ENCODE assay signal across 10 cellular contexts in the genomic region with DNA sequence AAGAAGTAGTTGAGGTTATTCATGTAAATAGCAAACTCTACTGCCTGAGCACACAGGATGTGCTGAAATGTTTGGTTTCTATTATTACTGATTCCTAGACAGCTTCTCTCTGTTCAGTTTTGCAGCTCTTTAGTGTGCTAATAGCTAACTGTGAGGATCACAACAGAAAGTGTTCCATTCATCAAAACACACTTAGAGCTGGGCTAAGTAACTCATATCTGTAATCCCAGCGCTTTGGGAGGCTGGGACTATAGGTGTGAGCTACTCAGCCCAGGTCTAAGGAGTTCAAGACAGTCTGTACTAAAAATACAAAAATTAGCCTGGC.
DNase-seq lines count a peak whose midpoint lies in the region; ATAC-seq and TF ChIP-seq lines count a peak whose summit lies in the region.
"Had no signal": no experiment of that assay in that cellular context is flagged by ENCODE, and none has a peak within 500 bp of the region (broad histone marks: within the 10 kb centered on the region; RNA-seq: fewer than 3 reads in every experiment).

No MANE protein-coding gene starts in this region.

- peaks cover 19% of the 10 kb centered on the region for H3K4me1 Mint-ChIP-seq in activated CD8-positive, alpha-beta memory T cell treated with anti-CD3 and anti-CD28 coated beads, Interleukin-2, amount 10 ng/mL, durations not matched to agents 7 days and 5 days

- peak overlapping the region; percentile 33; the same call in 1 of the 2 replicates for H3K27ac ChIP-seq in GM23248
- H3K27ac ChIP-seq in stomach = peak overlapping the region in 3 of 5 donors; percentile 52 to 62 (median 56)
- peak overlapping the region in 1 of 5 donors; percentile 28 for H3K27ac ChIP-seq in adrenal gland

- CTCF ChIA-PET in activated CD8-positive, alpha-beta memory T cell treated with anti-CD3 and anti-CD28 coated beads, Interleukin-2, amount 10 ng/mL, durations not matched to agents 7 days and 5 days (lab: Charles Lee) = interaction anchor here (1.1 to 1.5 kb wide), 2 partner anchors 25 to 49 kb away, joined by 3 to 4 read pairs; no protein-coding TSS in a partner anchor

- H4K20me1 ChIP-seq in GM23248 (ENCODE audit: insufficient read depth) = no peaks in the 10 kb centered on the region

- ATAC-seq in activated CD8-positive, alpha-beta memory T cell treated with anti-CD3 and anti-CD28 coated beads, Interleukin-2, amount 10 ng/mL, durations not matched to agents 7 days and 5 days = peak; percentile 52
- peak; percentile 66 for ATAC-seq in HG03439 (IDR thresholded peaks at IDR 0.05; ENCODE audit: unreplicated experiment)

- peak overlapping the region; percentile 32; the same call in 1 of the 2 replicates for H2AFZ ChIP-seq in GM23248

- no peak for TF ChIP-seq EP300 in stomach (IDR thresholded peaks at IDR 0.05)

- DNase-seq in activated CD8-positive, alpha-beta memory T cell treated with anti-CD3 and anti-CD28 coated beads, Interleukin-2, amount 10 ng/mL, durations not matched to agents 7 days and 5 days = no peak
- DNase-seq in activated CD8-positive, alpha-beta memory T cell treated with anti-CD3 and anti-CD28 coated beads, Interleukin-2, amount 50 U/mL, for 4 hours = no peak
- DNase-seq in GM23248 (no peak), stomach (no peak), adrenal gland (no peak), OCI-M2 (lab: John Stamatoyannopoulos, UW; ENCODE audit: unreplicated experiment) (no peak), AG08395 (ENCODE audit: low spot score) (no peak)
- DNase-seq: KG1 had no signal

- H3K9ac ChIP-seq in GM23248 = peak overlapping the region; percentile 1; the same call in 1 of the 2 replicates

- no peaks in the 10 kb centered on the region for H3K9me3 Mint-ChIP-seq in activated CD8-positive, alpha-beta memory T cell treated with anti-CD3 and anti-CD28 coated beads, Interleukin-2, amount 10 ng/mL, durations not matched to agents 7 days and 5 days (ENCODE audit: low read depth)

- H3K9me3 ChIP-seq in GM23248 (ENCODE audit: low read depth) (no peaks in the 10 kb centered on the region), stomach (no peaks in the 10 kb centered on the region), adrenal gland (replicated peaks in 1 of 3) (no peaks in the 10 kb centered on the region)

- H3F3A ChIP-seq in GM23248 (ENCODE audit: insufficient read depth) = peaks cover 12% of the 10 kb centered on the region; the same call in 1 of the 2 replicates

- H3K27me3 ChIP-seq in GM23248 (replicated peaks; ENCODE audit: insufficient read depth) = no peaks in the 10 kb centered on the region
- H3K27me3 ChIP-seq in stomach = no peaks in the 10 kb centered on the region
- no peaks in the 10 kb centered on the region for H3K27me3 ChIP-seq in adrenal gland

- no peak overlapping the region for H3K4me3 Mint-ChIP-seq in activated CD8-positive, alpha-beta memory T cell treated with anti-CD3 and anti-CD28 coated beads, Interleukin-2, amount 10 ng/mL, durations not matched to agents 7 days and 5 days

- no peak for TF ChIP-seq CTCF in stomach (IDR thresholded peaks at IDR 0.05)
- no peak for TF ChIP-seq CTCF in adrenal gland (IDR thresholded peaks at IDR 0.05)

- TF ChIP-seq POLR2A in stomach (IDR thresholded peaks at IDR 0.05) = no peak
- no peak for TF ChIP-seq POLR2A in adrenal gland (IDR thresholded peaks at IDR 0.05)

- no peaks in the 10 kb centered on the region for H3K36me3 ChIP-seq in GM23248 (ENCODE audit: low read depth)
- no peaks in the 10 kb centered on the region for H3K36me3 ChIP-seq in stomach
- no peaks in the 10 kb centered on the region for H3K36me3 ChIP-seq in adrenal gland (replicated peaks in 1 of 2)

- H3K27ac Mint-ChIP-seq in activated CD8-positive, alpha-beta memory T cell treated with anti-CD3 and anti-CD28 coated beads, Interleukin-2, amount 10 ng/mL, durations not matched to agents 7 days and 5 days = no peak overlapping the region
- H3K27ac Mint-ChIP-seq: activated naive CD4-positive, alpha-beta T cell treated with anti-CD3 and anti-CD28 coated beads, Interleukin-2, amount 50 U/mL, for 72 hours had no signal

- intact Hi-C loops in stomach (cut with DNase I; ENCODE audit: low total_unique reads) = no loop called here
- intact Hi-C loops in adrenal gland (cut with DNase I) = no loop called here

- WGBS in GM23248 (ENCODE audit: low coverage in 1 of 2, low lambda C conversion rate in 2 of 2, missing lambda C conversion rate in 2 of 2), 2 experiments = 91 to 94% methylated on average over 1 of the region's 1 CpG
- 75 to 83% (median 82%) methylated on average over 1 of the region's 1 CpG for WGBS in stomach, 5 donors
- WGBS in adrenal gland, 4 donors = 82 to 88% (median 85%) methylated on average over 1 of the region's 1 CpG

- no peak overlapping the region for H3K4me3 ChIP-seq in GM23248
- no peak overlapping the region for H3K4me3 ChIP-seq in stomach
- no peak overlapping the region for H3K4me3 ChIP-seq in adrenal gland

- H3K36me3 Mint-ChIP-seq in activated CD8-positive, alpha-beta memory T cell treated with anti-CD3 and anti-CD28 coated beads, Interleukin-2, amount 10 ng/mL, durations not matched to agents 7 days and 5 days = no peaks in the 10 kb centered on the region
- H3K36me3 Mint-ChIP-seq: activated naive CD4-positive, alpha-beta T cell treated with anti-CD3 and anti-CD28 coated beads, Interleukin-2, amount 50 U/mL, for 72 hours had no signal

- peak overlapping the region; percentile 50 for H3K4me2 ChIP-seq in GM23248 (ENCODE audit: unreplicated experiment)

- peaks cover 49% of the 10 kb centered on the region for H3K27me3 Mint-ChIP-seq in activated CD8-positive, alpha-beta memory T cell treated with anti-CD3 and anti-CD28 coated beads, Interleukin-2, amount 10 ng/mL, durations not matched to agents 7 days and 5 days

- H3K4me1 ChIP-seq in GM23248 (ENCODE audit: insufficient read depth) (peaks cover 32% of the 10 kb centered on the region), stomach (peaks cover 9 to 42% (median 18%) of the 10 kb centered on the region in 4 donors), adrenal gland (replicated peaks in 1 of 2) (no peaks in the 10 kb centered on the region)

- H3K79me2 ChIP-seq in GM23248 (ENCODE audit: insufficient read depth) = no peaks in the 10 kb centered on the region

- no peaks in the 10 kb centered on the region for H3K9me2 ChIP-seq in GM23248 (ENCODE audit: insufficient read depth)

- in situ Hi-C loops in GM23248 (cut with MboI) = no loop called here
